16 cellular contexts compared by ENCODE assay signal in genomic region chr14:68636597-68636996, GRCh38.
DNase-seq lines count a peak whose midpoint lies in the region; ATAC-seq, FAIRE-seq and TF ChIP-seq lines count a peak whose summit lies in the region.
"Had no signal": no experiment of that assay in that cellular context is flagged by ENCODE, and none has a peak within 500 bp of the region (broad histone marks: within the 10 kb centered on the region; RNA-seq: fewer than 3 reads in every experiment).

No MANE protein-coding gene starts in this region.

- DNase-seq in HTR-8/SVneo (ENCODE audit: insufficient read length, low spot score) = no peak
- peak; percentile 40 for DNase-seq in coronary artery (ENCODE audit: low spot score)
- DNase-seq in substantia nigra (lab: John Stamatoyannopoulos, UW) = no peak
- no peak for DNase-seq in NCI-H2029 treated with DMSO at 0.1 percent for 48 hours (lab: John Stamatoyannopoulos, UW)
- DNase-seq in stimulated activated CD4-positive, alpha-beta T cell treated with anti-CD3 and anti-CD28 coated beads, Interleukin-4, amount 100 ng/mL, for 24 hours = no peak
- DNase-seq: activated CD4-positive, alpha-beta T cell treated with anti-CD3 and anti-CD28 coated beads, Interleukin-2, amount 50 U/mL, for 4 hours; activated T-cell treated with anti-CD3 and anti-CD28 coated beads, Interleukin-2, amount 50 U/mL, for 72 hours; brain microvascular endothelial cell; effector CD4-positive, alpha-beta T cell; naive B cell; NCI-H1417; stimulated activated naive B cell treated with anti-CD40 and anti-IgM and Interleukin-4, amounts not matched to agents 10 μg/mL and 1 μg/mL and 100 μg/mL, for 72 hours; SW 1271 had no signal

- no peak for TF ChIP-seq CTCF in coronary artery (IDR thresholded peaks at IDR 0.05)

- ATAC-seq in GM18498 (IDR thresholded peaks at IDR 0.05; ENCODE audit: unreplicated experiment) (no peak), GM21619 (IDR thresholded peaks at IDR 0.05; ENCODE audit: unreplicated experiment) (no peak)
- ATAC-seq: activated T-cell treated with anti-CD3 and anti-CD28 coated beads, Interleukin-2, amount 50 U/mL, for 72 hours; stimulated activated naive B cell treated with anti-CD40 and anti-IgM and Interleukin-4, amounts not matched to agents 10 μg/mL and 1 μg/mL and 100 μg/mL, for 72 hours had no signal

- H3K36me3 ChIP-seq in mucosa of rectum (ENCODE audit: control insufficient read depth in 2 of 2, insufficient read depth in 2 of 2, low read length in 2 of 2) = no peaks in the 10 kb centered on the region
- H3K36me3 ChIP-seq: brain microvascular endothelial cell had no signal

- peaks cover 14 to 18% of the 10 kb centered on the region in 2 donors for H3K4me1 ChIP-seq in mucosa of rectum (ENCODE audit: control insufficient read depth in 2 of 2, insufficient read depth in 2 of 2, low read length in 2 of 2)

- H3K4me3 ChIP-seq in coronary artery (no peak overlapping the region), mucosa of rectum (ENCODE audit: low read length in 2 of 2) (no peak overlapping the region)

- no peak overlapping the region for H3K9ac ChIP-seq in mucosa of rectum (ENCODE audit: low read depth in 1 of 2, low read length in 2 of 2)

- no peaks in the 10 kb centered on the region for H3K9me3 ChIP-seq in mucosa of rectum (ENCODE audit: control insufficient read depth in 2 of 2, low read length in 2 of 2)

- H3K27ac ChIP-seq in coronary artery (peak overlapping the region in 1 of 2 donors; percentile 77), mucosa of rectum (ENCODE audit: low read depth in 2 of 2, low read length in 2 of 2) (peak overlapping the region; percentile 49 to 67), substantia nigra (ENCODE audit: low read depth, low read length, poor library complexity, severe bottlenecking) (peak overlapping the region; percentile 40)
- H3K27ac ChIP-seq: brain microvascular endothelial cell had no signal

- H3K27me3 ChIP-seq in mucosa of rectum (ENCODE audit: control insufficient read depth in 2 of 2, insufficient read depth in 2 of 2, low read length in 2 of 2) = no peaks in the 10 kb centered on the region
- H3K27me3 ChIP-seq: brain microvascular endothelial cell had no signal

- peak; percentile 68 for FAIRE-seq in HTR-8/SVneo (lab: Jason Lieb, UNC)
